In the genomic region with DNA sequence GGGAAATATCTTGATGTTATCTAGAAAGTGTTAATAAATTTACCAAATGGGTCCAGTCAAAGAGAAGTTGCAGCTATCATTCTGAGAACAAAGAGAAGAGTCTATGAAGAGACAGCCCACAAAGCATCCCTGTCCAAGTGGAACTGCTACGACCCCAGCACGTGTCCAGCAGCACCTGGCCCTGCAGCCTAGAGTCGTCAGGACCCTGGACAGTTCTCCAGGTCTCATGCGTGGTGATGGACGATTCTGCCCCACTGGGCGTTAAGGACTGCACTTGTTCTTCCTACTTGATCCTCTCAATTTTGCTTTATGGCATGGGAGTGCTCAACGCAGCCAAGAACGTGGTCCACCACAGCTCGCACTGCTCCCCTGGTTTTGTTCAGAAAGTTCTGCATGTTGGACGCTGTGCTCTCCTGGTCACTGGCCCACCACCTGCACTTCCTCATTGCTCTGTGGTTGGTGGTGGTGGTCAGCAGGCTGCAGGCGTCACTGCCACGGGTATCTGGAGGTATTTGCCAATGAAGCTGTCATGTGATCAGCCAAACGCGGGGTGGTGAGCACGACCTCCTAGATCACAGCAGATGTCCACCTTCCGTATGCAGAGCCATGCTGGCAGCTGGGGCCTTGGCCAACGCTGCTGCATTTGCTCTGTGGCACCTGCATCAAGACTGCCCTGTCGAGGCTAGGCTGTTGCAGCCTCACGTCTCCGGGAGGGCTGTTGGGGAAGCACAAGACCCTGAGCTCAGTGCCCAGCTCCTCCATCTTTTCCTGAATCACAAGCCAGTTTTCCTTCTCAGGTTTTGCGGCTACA, we compare ENCODE assay signal across 13 cellular contexts.
DNase-seq lines count a peak whose midpoint lies in the region; ATAC-seq, FAIRE-seq and TF ChIP-seq lines count a peak whose summit lies in the region.
"Had no signal": no experiment of that assay in that cellular context is flagged by ENCODE, and none has a peak within 500 bp of the region (broad histone marks: within the 10 kb centered on the region; RNA-seq: fewer than 3 reads in every experiment).

No MANE protein-coding gene starts in this region.

- TF ChIP-seq RAD21 in SK-N-SH (IDR thresholded peaks at IDR 0.05; ENCODE audit: low read length), result no peak

- TF ChIP-seq CTCF in SK-N-SH (IDR thresholded peaks at IDR 0.05) (no peak), MM.1S (IDR thresholded peaks at IDR 0.05; ENCODE audit: low read length) (no peak), chondrocyte (IDR thresholded peaks at IDR 0.05) (no peak), neural progenitor cell (IDR thresholded peaks at IDR 0.05) (no peak), BE2C (IDR thresholded peaks at IDR 0.05; ENCODE audit: low read depth, low read length) (no peak)

- CTCF ChIA-PET in SK-N-SH (lab: Yijun Ruan, JAX), result no interaction called here

- POLR2A ChIA-PET in SK-N-SH (lab: Yijun Ruan, JAX), result no interaction called here

- H3K9me2 ChIP-seq in SK-N-SH (no peaks in the 10 kb centered on the region), MM.1S (replicated peaks; ENCODE audit: insufficient read depth, low read length) (no peaks in the 10 kb centered on the region)

- no peaks in the 10 kb centered on the region for H3K4me1 ChIP-seq in SK-N-SH (ENCODE audit: control insufficient read depth in 1 of 2, insufficient read depth in 2 of 2, low read depth in 1 of 2, low read length in 1 of 2)
- H3K4me1 ChIP-seq in MM.1S (ENCODE audit: low read length), result no peaks in the 10 kb centered on the region
- no peaks in the 10 kb centered on the region for H3K4me1 ChIP-seq in neural progenitor cell
- H3K4me1 ChIP-seq in BE2C, result no peaks in the 10 kb centered on the region
- H3K4me1 ChIP-seq: stomach had no signal

- H3K4me2 ChIP-seq in SK-N-SH (no peak overlapping the region), MM.1S (ENCODE audit: low read depth, low read length) (no peak overlapping the region), neural progenitor cell (no peak overlapping the region)

- peaks cover 12% of the 10 kb centered on the region for H3K27me3 Mint-ChIP-seq in chondrocyte (ENCODE audit: low read depth)
- H3K27me3 Mint-ChIP-seq in neural progenitor cell (ENCODE audit: insufficient read depth, low read depth), result peaks cover 10% of the 10 kb centered on the region
- no peaks in the 10 kb centered on the region for H3K27me3 Mint-ChIP-seq in activated T-helper 2 cell treated with anti-CD3 and anti-CD28 coated beads, Interferon-gamma antibody, Interleukin-2, Interleukin-4, amounts not matched to agents 10 μg/mL and 5 μg/mL and 100 μg/mL, durations not matched to agents 14 hours and 24 hours and 36 hours (ENCODE audit: low read depth)
- H3K27me3 Mint-ChIP-seq: activated B cell treated with CpG ODN at 0.5 μM for 24 hours; activated naive CD4-positive, alpha-beta T cell treated with anti-CD3 and anti-CD28 coated beads, Interleukin-2, amount 50 U/mL, for 24 hours had no signal

- TF ChIP-seq POLR2A in GM12891 (IDR thresholded peaks at IDR 0.05; ENCODE audit: low read depth, low read length), result no peak

- H3K36me3 Mint-ChIP-seq in chondrocyte (ENCODE audit: low read depth) (no peaks in the 10 kb centered on the region), neural progenitor cell (peaks cover 5% of the 10 kb centered on the region)
- no peaks in the 10 kb centered on the region for H3K36me3 Mint-ChIP-seq in activated T-helper 2 cell treated with anti-CD3 and anti-CD28 coated beads, Interferon-gamma antibody, Interleukin-2, Interleukin-4, amounts not matched to agents 10 μg/mL and 5 μg/mL and 100 μg/mL, durations not matched to agents 14 hours and 24 hours and 36 hours (ENCODE audit: low read depth)
- H3K36me3 Mint-ChIP-seq: activated naive CD4-positive, alpha-beta T cell treated with anti-CD3 and anti-CD28 coated beads, Interleukin-2, amount 50 U/mL, for 24 hours had no signal

- H2AFZ ChIP-seq in SK-N-SH (ENCODE audit: low read depth) (no peak overlapping the region), MM.1S (ENCODE audit: low read length) (no peak overlapping the region), neural progenitor cell (replicated peaks) (no peak overlapping the region)

- H3K27ac Mint-ChIP-seq in chondrocyte (ENCODE audit: unreplicated experiment) (no peak overlapping the region), neural progenitor cell (no peak overlapping the region)
- H3K27ac Mint-ChIP-seq in activated T-helper 2 cell treated with anti-CD3 and anti-CD28 coated beads, Interferon-gamma antibody, Interleukin-2, Interleukin-4, amounts not matched to agents 10 μg/mL and 5 μg/mL and 100 μg/mL, durations not matched to agents 14 hours and 24 hours and 36 hours, result no peak overlapping the region
- H3K27ac Mint-ChIP-seq: activated B cell treated with CpG ODN at 0.5 μM for 24 hours; activated naive CD4-positive, alpha-beta T cell treated with anti-CD3 and anti-CD28 coated beads, Interleukin-2, amount 50 U/mL, for 24 hours; nephron had no signal

- DNase-seq in SK-N-SH (no peak), MM.1S (peak; percentile 25), chondrocyte (ENCODE audit: low spot score) (peak; percentile 58), neural progenitor cell (ENCODE audit: low spot score) (peak; percentile 86), GM12891 (ENCODE audit: insufficient read length, low spot score) (no peak), BE2C (no peak)
- no peak for DNase-seq in activated T-helper 2 cell treated with anti-CD3 and anti-CD28 coated beads, Interferon-gamma antibody, Interleukin-2, Interleukin-4, amounts not matched to agents 10 μg/mL and 5 μg/mL and 100 μg/mL, durations not matched to agents 14 hours and 24 hours and 36 hours (ENCODE audit: low spot score)
- DNase-seq: activated B cell treated with CpG ODN at 0.5 μM for 24 hours, NCI-H1417 treated with DMSO at 0.1 percent for 48 hours, stomach had no signal

- H3K9me3 Mint-ChIP-seq in chondrocyte (ENCODE audit: low read depth) (peaks cover 9% of the 10 kb centered on the region), neural progenitor cell (peaks cover 11% of the 10 kb centered on the region)
- H3K9me3 Mint-ChIP-seq in activated T-helper 2 cell treated with anti-CD3 and anti-CD28 coated beads, Interferon-gamma antibody, Interleukin-2, Interleukin-4, amounts not matched to agents 10 μg/mL and 5 μg/mL and 100 μg/mL, durations not matched to agents 14 hours and 24 hours and 36 hours, result peaks cover 23% of the 10 kb centered on the region
- H3K9me3 Mint-ChIP-seq: activated naive CD4-positive, alpha-beta T cell treated with anti-CD3 and anti-CD28 coated beads, Interleukin-2, amount 50 U/mL, for 24 hours had no signal

- H3K4me1 Mint-ChIP-seq in chondrocyte (ENCODE audit: low read depth) (no peaks in the 10 kb centered on the region), neural progenitor cell (no peaks in the 10 kb centered on the region)
- H3K4me1 Mint-ChIP-seq in activated T-helper 2 cell treated with anti-CD3 and anti-CD28 coated beads, Interferon-gamma antibody, Interleukin-2, Interleukin-4, amounts not matched to agents 10 μg/mL and 5 μg/mL and 100 μg/mL, durations not matched to agents 14 hours and 24 hours and 36 hours (ENCODE audit: low read depth), result no peaks in the 10 kb centered on the region
- H3K4me1 Mint-ChIP-seq: activated B cell treated with CpG ODN at 0.5 μM for 24 hours; activated naive CD4-positive, alpha-beta T cell treated with anti-CD3 and anti-CD28 coated beads, Interleukin-2, amount 50 U/mL, for 24 hours; nephron had no signal

- H3K4me3 ChIP-seq in SK-N-SH (ENCODE audit: low read depth in 2 of 2, low read length in 1 of 2) (no peak overlapping the region), MM.1S (ENCODE audit: low read length) (no peak overlapping the region), neural progenitor cell (no peak overlapping the region), BE2C (ENCODE audit: low read depth, low read length) (no peak overlapping the region)
- H3K4me3 ChIP-seq: stomach had no signal

- H4K20me1 ChIP-seq in SK-N-SH (ENCODE audit: insufficient read depth) (no peaks in the 10 kb centered on the region), MM.1S (ENCODE audit: insufficient read depth, low read length) (no peaks in the 10 kb centered on the region), neural progenitor cell (ENCODE audit: low read depth) (peaks cover 4% of the 10 kb centered on the region)

- H3K4me3 Mint-ChIP-seq in chondrocyte (ENCODE audit: unreplicated experiment), result no peak overlapping the region
- no peak overlapping the region for H3K4me3 Mint-ChIP-seq in neural progenitor cell
- H3K4me3 Mint-ChIP-seq in activated T-helper 2 cell treated with anti-CD3 and anti-CD28 coated beads, Interferon-gamma antibody, Interleukin-2, Interleukin-4, amounts not matched to agents 10 μg/mL and 5 μg/mL and 100 μg/mL, durations not matched to agents 14 hours and 24 hours and 36 hours (ENCODE audit: low read depth), result no peak overlapping the region
- H3K4me3 Mint-ChIP-seq: activated B cell treated with CpG ODN at 0.5 μM for 24 hours; activated naive CD4-positive, alpha-beta T cell treated with anti-CD3 and anti-CD28 coated beads, Interleukin-2, amount 50 U/mL, for 24 hours; nephron had no signal

- no peaks in the 10 kb centered on the region for H3F3A ChIP-seq in SK-N-SH (replicated peaks; ENCODE audit: insufficient read depth)
- H3F3A ChIP-seq in MM.1S (ENCODE audit: insufficient read depth, low read length), result no peaks in the 10 kb centered on the region
- no peaks in the 10 kb centered on the region for H3F3A ChIP-seq in neural progenitor cell (ENCODE audit: low read depth)

- no peak for TF ChIP-seq EP300 in SK-N-SH (IDR thresholded peaks at IDR 0.05; ENCODE audit: borderline replicate concordance in 1 of 2, low read depth in 1 of 2, low read length in 1 of 2)

- no peaks in the 10 kb centered on the region for H3K36me3 ChIP-seq in SK-N-SH (replicated peaks in 1 of 2; ENCODE audit: control insufficient read depth in 1 of 2, insufficient read depth in 2 of 2, low read length in 1 of 2)
- H3K36me3 ChIP-seq in MM.1S (replicated peaks; ENCODE audit: insufficient read depth, low read length), result no peaks in the 10 kb centered on the region
- H3K36me3 ChIP-seq in neural progenitor cell, result no peaks in the 10 kb centered on the region
- H3K36me3 ChIP-seq in BE2C, result no peaks in the 10 kb centered on the region
- H3K36me3 ChIP-seq: stomach had no signal

- intact Hi-C loops in activated T-helper 2 cell treated with anti-CD3 and anti-CD28 coated beads, Interferon-gamma antibody, Interleukin-2, Interleukin-4, amounts not matched to agents 10 μg/mL and 5 μg/mL and 100 μg/mL, durations not matched to agents 14 hours and 24 hours and 36 hours (cut with micrococcal nuclease), result no loop called here

- WGBS in SK-N-SH (ENCODE audit: low lambda C conversion rate), result 53% methylated on average over 6 of the region's 21 CpGs

- no peak for ATAC-seq in SK-N-SH treated with all-trans-retinoic acid at 6 μM for 48 hours

- no peak overlapping the region for H3K9ac ChIP-seq in SK-N-SH
- H3K9ac ChIP-seq in MM.1S (ENCODE audit: low read length), result no peak overlapping the region
- no peak overlapping the region for H3K9ac ChIP-seq in neural progenitor cell

- H3K27ac ChIP-seq in SK-N-SH (ENCODE audit: low read depth in 2 of 2, low read length in 1 of 2), result no peak overlapping the region
- H3K27ac ChIP-seq in MM.1S (ENCODE audit: low read length), result no peak overlapping the region
- no peak overlapping the region for H3K27ac ChIP-seq in neural progenitor cell
- H3K27ac ChIP-seq: stomach had no signal

- no peak for FAIRE-seq in GM12891 (lab: Jason Lieb, UNC)

- H3K9me3 ChIP-seq in SK-N-SH (no peaks in the 10 kb centered on the region), MM.1S (replicated peaks; ENCODE audit: insufficient read depth, low read length) (no peaks in the 10 kb centered on the region), neural progenitor cell (ENCODE audit: low read depth) (no peaks in the 10 kb centered on the region), BE2C (no peaks in the 10 kb centered on the region)

- H3K79me2 ChIP-seq in SK-N-SH (ENCODE audit: insufficient read depth) (no peaks in the 10 kb centered on the region), MM.1S (ENCODE audit: low read length) (no peaks in the 10 kb centered on the region), neural progenitor cell (ENCODE audit: low read depth) (no peaks in the 10 kb centered on the region)

- H3K27me3 ChIP-seq in SK-N-SH (ENCODE audit: insufficient read depth) (no peaks in the 10 kb centered on the region), MM.1S (replicated peaks; ENCODE audit: insufficient read depth, low read length) (peaks cover 48% of the 10 kb centered on the region), neural progenitor cell (no peaks in the 10 kb centered on the region), BE2C (no peaks in the 10 kb centered on the region)

Comparison
In these comparisons a context has a peak if more than half of its experiments do, and no peak if none do; other contexts are left out.
1. DNase-seq: peak in MM.1S (single experiment), chondrocyte (single experiment) and neural progenitor cell (single experiment); none in SK-N-SH (single experiment), GM12891 (single experiment), activated T-helper 2 cell treated with anti-CD3 and anti-CD28 coated beads, Interferon-gamma antibody, Interleukin-2, Interleukin-4, amounts not matched to agents 10 μg/mL and 5 μg/mL and 100 μg/mL, durations not matched to agents 14 hours and 24 hours and 36 hours (single experiment) and BE2C (single experiment).